ENCODE assay signal across 24 cellular contexts in genomic region chr6:124054034-124054433, GRCh38.
DNase-seq lines count a peak whose midpoint lies in the region; ATAC-seq and TF ChIP-seq lines count a peak whose summit lies in the region.
"Had no signal": no experiment of that assay in that cellular context is flagged by ENCODE, and none has a peak within 500 bp of the region (broad histone marks: within the 10 kb centered on the region; RNA-seq: fewer than 3 reads in every experiment).

No MANE protein-coding gene starts in this region.

- TF ChIP-seq CTCF in spleen (IDR thresholded peaks at IDR 0.05 in 8 of 11, conservative IDR thresholded peaks at IDR 0.05 in 3 of 11) (no peak), upper lobe of left lung (IDR thresholded peaks at IDR 0.05) (no peak)

- ATAC-seq in GM18498 (IDR thresholded peaks at IDR 0.05; ENCODE audit: unreplicated experiment) (peak; percentile 55), GM18867 (IDR thresholded peaks at IDR 0.05; ENCODE audit: unreplicated experiment) (peak; percentile 72), HG02884 (IDR thresholded peaks at IDR 0.05; ENCODE audit: unreplicated experiment) (peak; percentile 64), upper lobe of left lung (ENCODE audit: low FRiP score in 2 of 2) (no peak)
- ATAC-seq: SK-N-SH treated with all-trans-retinoic acid at 6 μM for 48 hours had no signal

- peak; percentile 71 for DNase-seq in NCI-H69 (lab: John Stamatoyannopoulos, UW)
- no peak for DNase-seq in spleen
- DNase-seq in upper lobe of left lung = no peak
- no peak for DNase-seq in AG20443 (ENCODE audit: low spot score)
- DNase-seq in activated naive CD4-positive, alpha-beta T cell treated with Interleukin-2 at 50 U/mL for 16 hours = no peak
- DNase-seq: activated naive CD4-positive, alpha-beta T cell; amygdala; C1 segment of cervical spinal cord; cortex of kidney; endodermal cell; kidney; NCI-H1105 treated with DMSO at 0.1 percent for 48 hours; NCI-H2081 treated with DMSO at 0.1 percent for 48 hours; small intestine; stimulated activated CD4-positive, alpha-beta T cell treated with anti-CD3 and anti-CD28 coated beads, Interleukin-2, amount 100 ng/mL, for 48 hours; stimulated activated naive CD4-positive, alpha-beta T cell; testis had no signal

- no peak overlapping the region for H3K4me3 ChIP-seq in spleen
- H3K4me3 ChIP-seq in upper lobe of left lung = no peak overlapping the region
- H3K4me3 ChIP-seq: lung, testis, vagina had no signal

- TF ChIP-seq POLR2A in spleen (IDR thresholded peaks at IDR 0.05) (no peak), upper lobe of left lung (IDR thresholded peaks at IDR 0.05) (no peak)

- TF ChIP-seq EP300 in upper lobe of left lung (IDR thresholded peaks at IDR 0.05) = no peak

- intact Hi-C loops in spleen (cut with DNase I; ENCODE audit: low total_unique reads) = no loop called here

- H3K27me3 ChIP-seq in spleen (replicated peaks in 1 of 7) (no peaks in the 10 kb centered on the region), upper lobe of left lung (no peaks in the 10 kb centered on the region)
- H3K27me3 ChIP-seq: testis, vagina had no signal

- H3K9me3 ChIP-seq in spleen (no peaks in the 10 kb centered on the region), upper lobe of left lung (no peaks in the 10 kb centered on the region)
- H3K9me3 ChIP-seq: testis, vagina had no signal

- H3K36me3 ChIP-seq in spleen = no peaks in the 10 kb centered on the region
- no peaks in the 10 kb centered on the region for H3K36me3 ChIP-seq in upper lobe of left lung
- H3K36me3 ChIP-seq: vagina had no signal

- H3K27ac ChIP-seq in spleen (no peak overlapping the region), upper lobe of left lung (no peak overlapping the region)
- H3K27ac ChIP-seq: RWPE1, testis, vagina had no signal

- H3K4me1 ChIP-seq in spleen = no peaks in the 10 kb centered on the region
- H3K4me1 ChIP-seq in upper lobe of left lung = no peaks in the 10 kb centered on the region
- H3K4me1 ChIP-seq: testis, vagina had no signal

Comparison
In these comparisons a context has a peak if more than half of its experiments do, and no peak if none do; other contexts are left out.
1. ATAC-seq: peak in GM18498 (single experiment), GM18867 (single experiment) and HG02884 (single experiment); none in upper lobe of left lung (0 of 2).